1 cellular context compared by ENCODE assay signal in genomic region chr12:108825205-108825950, GRCh38.
TF ChIP-seq lines count a peak whose summit lies in the region.

No MANE protein-coding gene starts in this region.

TF ChIP-seq in K562, 482 proteins besides CTCF, POLR2A, EP300 and RAD21 (continued from another document):
- TF ChIP-seq CLOCK (CRISPR knock-in tag; IDR thresholded peaks at IDR 0.05; ENCODE audit: borderline replicate concordance), result no peak
- TF ChIP-seq TCFL5 (CRISPR knock-in tag; conservative IDR thresholded peaks at IDR 0.05), result no peak
- TF ChIP-seq TSHZ1 (CRISPR knock-in tag; IDR thresholded peaks at IDR 0.05), result no peak
- no peak for TF ChIP-seq XRCC4 (IDR thresholded peaks at IDR 0.05; ENCODE audit: extremely low read depth, insufficient read depth, insufficient read length)
- no peak for TF ChIP-seq PML (IDR thresholded peaks at IDR 0.05; ENCODE audit: low read length)
- no peak for TF ChIP-seq RREB1 (CRISPR knock-in tag; IDR thresholded peaks at IDR 0.05)
- no peak for TF ChIP-seq FOXJ3 (CRISPR knock-in tag; IDR thresholded peaks at IDR 0.05)
- TF ChIP-seq GTF3C2 (IDR thresholded peaks at IDR 0.05; ENCODE audit: borderline replicate concordance, extremely low read depth, insufficient read length), result no peak
- TF ChIP-seq ZFP36 (IDR thresholded peaks at IDR 0.05; ENCODE audit: low read depth, low read length, partially characterized antibody), result peak; percentile 2
